Comparison of ENCODE assay signal across 1 cellular context in the genomic region with DNA sequence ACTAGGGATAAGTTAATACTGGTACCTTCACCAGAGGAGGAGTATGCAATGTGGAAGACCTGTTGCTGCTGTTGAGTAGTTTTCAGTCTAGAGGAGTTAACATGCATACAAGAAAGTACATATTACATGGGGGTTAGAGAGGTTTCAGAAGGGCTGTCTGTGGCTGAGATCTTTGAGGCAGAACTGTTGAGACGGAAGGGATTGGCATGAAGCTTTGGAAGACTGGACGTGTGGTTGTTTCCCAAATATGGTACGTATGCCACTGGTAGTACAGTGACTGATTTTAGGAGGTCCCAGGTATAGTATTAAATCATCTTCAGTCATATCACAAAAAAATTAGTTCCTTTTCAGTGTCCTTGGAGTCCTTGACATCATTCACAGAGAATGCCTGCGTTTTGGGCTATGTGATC.
TF ChIP-seq lines count a peak whose summit lies in the region.

No MANE protein-coding gene starts in this region.

TF ChIP-seq in GM12878, 131 proteins besides CTCF, POLR2A, EP300 and RAD21 (continued from another document):
- TF ChIP-seq, protein P1, sequence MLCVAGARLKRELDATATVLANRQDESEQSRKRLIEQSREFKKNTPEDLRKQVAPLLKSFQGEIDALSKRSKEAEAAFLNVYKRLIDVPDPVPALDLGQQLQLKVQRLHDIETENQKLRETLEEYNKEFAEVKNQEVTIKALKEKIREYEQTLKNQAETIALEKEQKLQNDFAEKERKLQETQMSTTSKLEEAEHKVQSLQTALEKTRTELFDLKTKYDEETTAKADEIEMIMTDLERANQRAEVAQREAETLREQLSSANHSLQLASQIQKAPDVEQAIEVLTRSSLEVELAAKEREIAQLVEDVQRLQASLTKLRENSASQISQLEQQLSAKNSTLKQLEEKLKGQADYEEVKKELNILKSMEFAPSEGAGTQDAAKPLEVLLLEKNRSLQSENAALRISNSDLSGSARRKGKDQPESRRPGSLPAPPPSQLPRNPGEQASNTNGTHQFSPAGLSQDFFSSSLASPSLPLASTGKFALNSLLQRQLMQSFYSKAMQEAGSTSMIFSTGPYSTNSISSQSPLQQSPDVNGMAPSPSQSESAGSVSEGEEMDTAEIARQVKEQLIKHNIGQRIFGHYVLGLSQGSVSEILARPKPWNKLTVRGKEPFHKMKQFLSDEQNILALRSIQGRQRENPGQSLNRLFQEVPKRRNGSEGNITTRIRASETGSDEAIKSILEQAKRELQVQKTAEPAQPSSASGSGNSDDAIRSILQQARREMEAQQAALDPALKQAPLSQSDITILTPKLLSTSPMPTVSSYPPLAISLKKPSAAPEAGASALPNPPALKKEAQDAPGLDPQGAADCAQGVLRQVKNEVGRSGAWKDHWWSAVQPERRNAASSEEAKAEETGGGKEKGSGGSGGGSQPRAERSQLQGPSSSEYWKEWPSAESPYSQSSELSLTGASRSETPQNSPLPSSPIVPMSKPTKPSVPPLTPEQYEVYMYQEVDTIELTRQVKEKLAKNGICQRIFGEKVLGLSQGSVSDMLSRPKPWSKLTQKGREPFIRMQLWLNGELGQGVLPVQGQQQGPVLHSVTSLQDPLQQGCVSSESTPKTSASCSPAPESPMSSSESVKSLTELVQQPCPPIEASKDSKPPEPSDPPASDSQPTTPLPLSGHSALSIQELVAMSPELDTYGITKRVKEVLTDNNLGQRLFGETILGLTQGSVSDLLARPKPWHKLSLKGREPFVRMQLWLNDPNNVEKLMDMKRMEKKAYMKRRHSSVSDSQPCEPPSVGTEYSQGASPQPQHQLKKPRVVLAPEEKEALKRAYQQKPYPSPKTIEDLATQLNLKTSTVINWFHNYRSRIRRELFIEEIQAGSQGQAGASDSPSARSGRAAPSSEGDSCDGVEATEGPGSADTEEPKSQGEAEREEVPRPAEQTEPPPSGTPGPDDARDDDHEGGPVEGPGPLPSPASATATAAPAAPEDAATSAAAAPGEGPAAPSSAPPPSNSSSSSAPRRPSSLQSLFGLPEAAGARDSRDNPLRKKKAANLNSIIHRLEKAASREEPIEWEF (IDR thresholded peaks at IDR 0.05; ENCODE audit: insufficient replicate concordance, low read depth, low read length): no peak
- TF ChIP-seq IKZF2 (IDR thresholded peaks at IDR 0.05) (peak; percentile 64 to 75), MEF2A (IDR thresholded peaks at IDR 0.05; ENCODE audit: insufficient read depth, low read depth, low read length) (0 out of 2 replicates have a peak, but pooled peaks have one; percentile 24), MYB (IDR thresholded peaks at IDR 0.05; ENCODE audit: borderline replicate concordance, low read depth, low read length) (no peak), PML (IDR thresholded peaks at IDR 0.05; ENCODE audit: low read length) (no peak), WRNIP1 (IDR thresholded peaks at IDR 0.05; ENCODE audit: borderline replicate concordance, low read depth, low read length) (0 out of 2 replicates have a peak, but pooled peaks have one; percentile 55), MXI1 (IDR thresholded peaks at IDR 0.05; ENCODE audit: low read depth, low read length) (0 out of 2 replicates have a peak, but pooled peaks have one; percentile 19), ETV6 (conservative IDR thresholded peaks at IDR 0.05 in 1 of 2, IDR thresholded peaks at IDR 0.05 in 1 of 2; ENCODE audit: borderline replicate concordance in 1 of 2, low read depth in 1 of 2) (peak in 1 of 2 experiments; percentile 66; a peak in 1 of 4 replicates), FOXM1 (IDR thresholded peaks at IDR 0.05; ENCODE audit: low read depth, low read length) (peak; percentile 59; the same call in 1 of the 2 replicates), IRF4 (IDR thresholded peaks at IDR 0.05; ENCODE audit: low read depth, low read length) (0 out of 2 replicates have a peak, but pooled peaks have one; percentile 52), CREM (IDR thresholded peaks at IDR 0.05; ENCODE audit: low read depth) (peak; percentile 44; the same call in 1 of the 2 replicates), NFIC (IDR thresholded peaks at IDR 0.05; ENCODE audit: low read depth, low read length) (peak; percentile 63; the same call in 1 of the 2 replicates), EED (IDR thresholded peaks at IDR 0.05; ENCODE audit: low read depth) (peak; percentile 90), RELA (IDR thresholded peaks at IDR 0.05; ENCODE audit: borderline replicate concordance, partially characterized antibody) (no peak), BCL11A (IDR thresholded peaks at IDR 0.05; ENCODE audit: low read depth, low read length) (0 out of 2 replicates have a peak, but pooled peaks have one; percentile 16)
- TF ChIP-seq, protein P2, sequence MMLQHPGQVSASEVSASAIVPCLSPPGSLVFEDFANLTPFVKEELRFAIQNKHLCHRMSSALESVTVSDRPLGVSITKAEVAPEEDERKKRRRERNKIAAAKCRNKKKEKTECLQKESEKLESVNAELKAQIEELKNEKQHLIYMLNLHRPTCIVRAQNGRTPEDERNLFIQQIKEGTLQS (IDR thresholded peaks at IDR 0.05; ENCODE audit: borderline replicate concordance, extremely low read depth, low read depth, low read length): no peak
- TF ChIP-seq, protein P3, sequence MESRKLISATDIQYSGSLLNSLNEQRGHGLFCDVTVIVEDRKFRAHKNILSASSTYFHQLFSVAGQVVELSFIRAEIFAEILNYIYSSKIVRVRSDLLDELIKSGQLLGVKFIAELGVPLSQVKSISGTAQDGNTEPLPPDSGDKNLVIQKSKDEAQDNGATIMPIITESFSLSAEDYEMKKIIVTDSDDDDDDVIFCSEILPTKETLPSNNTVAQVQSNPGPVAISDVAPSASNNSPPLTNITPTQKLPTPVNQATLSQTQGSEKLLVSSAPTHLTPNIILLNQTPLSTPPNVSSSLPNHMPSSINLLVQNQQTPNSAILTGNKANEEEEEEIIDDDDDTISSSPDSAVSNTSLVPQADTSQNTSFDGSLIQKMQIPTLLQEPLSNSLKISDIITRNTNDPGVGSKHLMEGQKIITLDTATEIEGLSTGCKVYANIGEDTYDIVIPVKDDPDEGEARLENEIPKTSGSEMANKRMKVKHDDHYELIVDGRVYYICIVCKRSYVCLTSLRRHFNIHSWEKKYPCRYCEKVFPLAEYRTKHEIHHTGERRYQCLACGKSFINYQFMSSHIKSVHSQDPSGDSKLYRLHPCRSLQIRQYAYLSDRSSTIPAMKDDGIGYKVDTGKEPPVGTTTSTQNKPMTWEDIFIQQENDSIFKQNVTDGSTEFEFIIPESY (IDR thresholded peaks at IDR 0.05): no peak
